8 cellular contexts compared by ENCODE assay signal in the genomic region with DNA sequence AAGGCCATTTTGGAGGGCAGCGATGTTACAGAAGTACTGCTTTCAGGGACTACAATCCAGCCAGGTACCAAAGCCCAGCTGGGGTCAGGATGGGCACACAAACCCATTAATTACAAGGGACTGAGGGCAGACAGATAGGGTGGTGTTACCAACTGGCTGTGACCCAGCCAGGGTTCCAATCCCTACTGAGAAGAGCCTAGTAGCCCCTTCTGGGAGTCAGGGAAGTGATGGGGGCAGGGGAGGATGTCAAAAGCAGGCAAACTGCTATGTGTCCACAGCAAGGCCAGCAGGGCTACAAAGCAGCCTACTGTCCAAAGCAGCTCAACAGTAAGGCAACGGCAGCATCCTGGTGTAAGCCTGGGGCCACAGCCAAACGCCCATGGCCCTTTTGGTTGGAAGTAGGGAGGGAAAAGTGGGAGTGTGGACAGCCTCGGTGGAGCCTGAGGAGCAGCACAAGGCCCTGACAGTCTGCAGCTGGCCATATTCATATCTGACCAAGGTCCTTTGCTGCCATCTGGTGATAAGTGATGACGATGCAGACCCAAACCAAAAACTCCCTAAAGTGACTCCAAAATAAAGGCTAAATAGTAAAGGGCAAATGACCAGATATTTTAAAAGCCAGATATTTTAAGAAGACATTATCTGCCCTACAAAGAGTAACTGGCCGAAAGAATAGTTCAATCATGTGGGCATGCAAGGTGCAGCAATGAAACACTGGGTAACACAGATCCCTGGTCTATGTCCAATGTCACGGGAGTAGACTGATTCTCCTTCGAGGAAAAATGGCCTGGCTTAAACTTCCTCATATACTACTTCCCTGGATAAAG. TPM values are rescaled to one million over a fixed set of nuclear protein-coding genes. Genes with fewer than 3 reads are reported as not detected.
DNase-seq lines count a peak whose midpoint lies in the region; TF ChIP-seq lines count a peak whose summit lies in the region.

No MANE protein-coding gene starts in this region.

- no peaks in the 10 kb centered on the region for H3K4me1 Mint-ChIP-seq in activated CD4-positive, alpha-beta memory T cell treated with anti-CD3 and anti-CD28 coated beads, Interleukin-2, amount 10 ng/mL, durations not matched to agents 7 days and 5 days

- H3K36me3 Mint-ChIP-seq in activated CD4-positive, alpha-beta memory T cell treated with anti-CD3 and anti-CD28 coated beads, Interleukin-2, amount 10 ng/mL, durations not matched to agents 7 days and 5 days (ENCODE audit: low read depth) = peaks cover 84% of the 10 kb centered on the region

- H3K27me3 ChIP-seq in dorsolateral prefrontal cortex (no peaks in the 10 kb centered on the region), mesendoderm (ENCODE audit: insufficient read depth, low read length, poor library complexity) (no peaks in the 10 kb centered on the region), tibial nerve (no peaks in the 10 kb centered on the region)

- H3K18ac ChIP-seq in mesendoderm (ENCODE audit: low read length) = no peak overlapping the region

- no peak overlapping the region for H3K4me2 ChIP-seq in mesendoderm (ENCODE audit: low read length)

- H3K23ac ChIP-seq in mesendoderm (ENCODE audit: low read length) = no peak overlapping the region

- H4K5ac ChIP-seq in mesendoderm (ENCODE audit: low read length) = no peak overlapping the region

- no peak for TF ChIP-seq POLR2A in tibial nerve (IDR thresholded peaks at IDR 0.05)

- CTCF ChIA-PET in activated CD4-positive, alpha-beta memory T cell treated with anti-CD3 and anti-CD28 coated beads, Interleukin-2, amount 10 ng/mL, durations not matched to agents 7 days and 5 days (lab: Charles Lee) = interaction anchor here (1.6 kb wide), 1 partner anchor 18 kb away, joined by 6 read pairs; no protein-coding TSS in a partner anchor

- no CpG with 5 or more reads among the region's 8 CpGs for WGBS in mesendoderm (ENCODE audit: extremely low coverage, insufficient coverage, low lambda C conversion rate)
- 69 to 70% methylated on average over 8 of the region's 8 CpGs for WGBS in tibial nerve, 2 donors

- no peak overlapping the region for H3K4ac ChIP-seq in mesendoderm (ENCODE audit: low read depth, low read length)

- no peak overlapping the region for H3K4me3 Mint-ChIP-seq in activated CD4-positive, alpha-beta memory T cell treated with anti-CD3 and anti-CD28 coated beads, Interleukin-2, amount 10 ng/mL, durations not matched to agents 7 days and 5 days

- intact Hi-C loops in dorsolateral prefrontal cortex (cut with DNase I) = no loop called here

- DNase-seq in D341Med (ENCODE audit: low spot score) (peak; percentile 36), LNCaP clone FGC (ENCODE audit: low read depth) (no peak), dorsolateral prefrontal cortex (peak in 2 of 10 donors; percentile 19 to 31), mesendoderm (peak; percentile 48), tibial nerve (ENCODE audit: low spot score in 2 of 2) (no peak), NCI-H187 (lab: John Stamatoyannopoulos, UW) (no peak), NCI-H526 (lab: John Stamatoyannopoulos, UW) (no peak)
- no peak for DNase-seq in activated CD4-positive, alpha-beta memory T cell treated with anti-CD3 and anti-CD28 coated beads, Interleukin-2, amount 10 ng/mL, durations not matched to agents 7 days and 5 days

- peaks cover 2% of the 10 kb centered on the region for H3K9me3 Mint-ChIP-seq in activated CD4-positive, alpha-beta memory T cell treated with anti-CD3 and anti-CD28 coated beads, Interleukin-2, amount 10 ng/mL, durations not matched to agents 7 days and 5 days

- TF ChIP-seq EP300 in tibial nerve (IDR thresholded peaks at IDR 0.05) = no peak

- H3K27me3 Mint-ChIP-seq in activated CD4-positive, alpha-beta memory T cell treated with anti-CD3 and anti-CD28 coated beads, Interleukin-2, amount 10 ng/mL, durations not matched to agents 7 days and 5 days = no peaks in the 10 kb centered on the region

- H3K36me3 ChIP-seq in mesendoderm (ENCODE audit: control insufficient read depth, insufficient read depth, low read length) (no peaks in the 10 kb centered on the region), tibial nerve (peaks cover 0 to 95% (median 6%) of the 10 kb centered on the region in 3 donors)

- no peak overlapping the region for H2BK5ac ChIP-seq in mesendoderm (ENCODE audit: low read length)

- H3K56ac ChIP-seq in mesendoderm (ENCODE audit: low read length) = no peak overlapping the region

- no peak overlapping the region for H3K27ac Mint-ChIP-seq in activated CD4-positive, alpha-beta memory T cell treated with anti-CD3 and anti-CD28 coated beads, Interleukin-2, amount 10 ng/mL, durations not matched to agents 7 days and 5 days

- peak overlapping the region in 8 of 59 donors; percentile 3 to 61 (median 36) for H3K27ac ChIP-seq in dorsolateral prefrontal cortex
- H3K27ac ChIP-seq in mesendoderm (ENCODE audit: low read depth, low read length) = no peak overlapping the region
- H3K27ac ChIP-seq in tibial nerve = no peak overlapping the region

- no peaks in the 10 kb centered on the region for H3K79me1 ChIP-seq in mesendoderm (ENCODE audit: low read length)

- H3K4me1 ChIP-seq in mesendoderm (ENCODE audit: control insufficient read depth, low read depth, low read length) = no peaks in the 10 kb centered on the region
- no peaks in the 10 kb centered on the region for H3K4me1 ChIP-seq in tibial nerve

- H3K79me2 ChIP-seq in mesendoderm (ENCODE audit: control insufficient read depth, insufficient read depth, low read length) = no peaks in the 10 kb centered on the region

- peak; percentile 57 for TF ChIP-seq CTCF in LNCaP clone FGC (IDR thresholded peaks at IDR 0.05; ENCODE audit: control insufficient read depth, extremely low read depth, insufficient read depth)
- TF ChIP-seq CTCF in dorsolateral prefrontal cortex (IDR thresholded peaks at IDR 0.05 in 54 of 56, conservative IDR thresholded peaks at IDR 0.05 in 2 of 56; ENCODE audit: low read depth in 1 of 56, partially characterized antibody in 56 of 56) = peak in 51 of 56 donors; percentile 20 to 65 (median 48)
- peak in 1 of 5 experiments; percentile 14 for TF ChIP-seq CTCF in tibial nerve (IDR thresholded peaks at IDR 0.05)

- peaks cover 0 to 21% (median 1%) of the 10 kb centered on the region in 4 donors for H3K9me3 ChIP-seq in tibial nerve

- no peak overlapping the region for H3K4me3 ChIP-seq in LNCaP clone FGC (ENCODE audit: low read depth, low read length)
- no peak overlapping the region for H3K4me3 ChIP-seq in dorsolateral prefrontal cortex
- no peak overlapping the region for H3K4me3 ChIP-seq in mesendoderm (ENCODE audit: low read length)
- no peak overlapping the region for H3K4me3 ChIP-seq in tibial nerve

- H4K8ac ChIP-seq in mesendoderm (ENCODE audit: low read depth, low read length) = no peak overlapping the region

- no peak overlapping the region for H2BK15ac ChIP-seq in mesendoderm (replicated peaks; ENCODE audit: low read depth)

- H2BK120ac ChIP-seq in mesendoderm (ENCODE audit: low read depth, low read length) = no peak overlapping the region

- no peak overlapping the region for H3K9ac ChIP-seq in mesendoderm (ENCODE audit: low read length)

- POLR2A ChIA-PET in activated CD4-positive, alpha-beta memory T cell treated with anti-CD3 and anti-CD28 coated beads, Interleukin-2, amount 10 ng/mL, durations not matched to agents 7 days and 5 days (lab: Charles Lee) = interaction anchor here (1.6 kb wide), 1 partner anchor 9 kb away, joined by 4 read pairs; no protein-coding TSS in a partner anchor

- H2AK5ac ChIP-seq in mesendoderm (ENCODE audit: low read length) = no peak overlapping the region

RNA-seq across cellular contexts. Expression of a gene that starts 56.9 kb away (rescaled TPM):
- total RNA-seq in dorsolateral prefrontal cortex (10 to 100 TPM; 42.7 to 96.7 (median 63.5) TPM), tibial nerve (10 to 100 TPM; 41.0 to 99.3 (median 62.4) TPM)
- 25.4 TPM for polyA plus RNA-seq in mesendoderm (2013, experiment 1 of 2)
- 26.0 TPM for polyA plus RNA-seq in mesendoderm (2013, experiment 2 of 2)
- 10 to 100 TPM; 78.7 to 90.3 TPM for total RNA-seq in activated CD4-positive, alpha-beta memory T cell treated with anti-CD3 and anti-CD28 coated beads, Interleukin-2, amount 10 ng/mL, durations not matched to agents 7 days and 5 days

Comparison
In these comparisons a context has a peak if more than half of its experiments do, and no peak if none do; other contexts are left out.
1. DNase-seq: peak in D341Med (single experiment) and mesendoderm (single experiment); none in LNCaP clone FGC (single experiment), tibial nerve (0 of 2), NCI-H187 (0 of 2), NCI-H526 (0 of 2) and activated CD4-positive, alpha-beta memory T cell treated with anti-CD3 and anti-CD28 coated beads, Interleukin-2, amount 10 ng/mL, durations not matched to agents 7 days and 5 days (single experiment).